Comparison of ENCODE assay signal across 9 cellular contexts in the genomic region with DNA sequence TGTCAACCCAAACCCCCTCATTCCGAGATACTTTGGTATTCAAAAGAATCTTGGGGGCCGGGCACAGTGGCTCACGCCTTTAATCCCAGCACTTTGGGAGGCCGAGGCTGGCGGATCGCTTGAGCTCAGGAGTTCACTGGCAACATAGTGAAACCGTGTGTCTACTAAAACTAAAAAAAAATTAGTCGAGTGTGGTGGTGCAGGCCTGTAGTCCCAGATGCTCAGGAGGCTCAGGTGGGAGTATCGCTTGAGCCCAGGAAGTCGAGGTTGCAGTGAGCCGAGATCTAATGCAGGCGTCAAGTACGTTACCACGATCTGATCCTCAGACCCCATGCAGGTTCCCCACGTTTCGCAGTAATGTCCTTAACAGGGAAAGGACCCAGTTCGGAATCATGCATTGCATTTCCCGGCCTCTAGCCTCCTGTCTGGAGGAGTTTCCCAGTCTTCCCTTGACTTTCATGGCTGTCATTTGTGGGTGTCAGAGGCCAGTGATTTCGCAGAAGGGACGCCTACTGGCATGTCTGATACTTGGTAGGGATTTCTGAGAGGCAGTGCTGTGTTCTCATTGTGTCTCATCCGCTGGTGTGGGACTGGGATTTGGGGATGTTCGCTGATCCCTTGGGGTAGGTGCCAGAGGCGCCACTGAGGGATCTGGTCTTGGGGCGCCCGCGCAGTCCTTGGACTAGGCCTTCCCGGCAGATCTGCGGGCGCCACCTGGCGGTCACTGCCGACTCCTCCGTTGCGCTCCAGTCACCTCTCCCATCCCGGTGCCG. TPM values are rescaled to one million over a fixed set of nuclear protein-coding genes. Genes with fewer than 3 reads are reported as not detected.
A peak's percentile ranks its signal among the peaks of the same experiment; 100 is the strongest.
DNase-seq lines count a peak whose midpoint lies in the region; ATAC-seq, FAIRE-seq and TF ChIP-seq lines count a peak whose summit lies in the region.
"Had no signal": no experiment of that assay in that cellular context is flagged by ENCODE, and none has a peak within 500 bp of the region (broad histone marks: within the 10 kb centered on the region; RNA-seq: fewer than 3 reads in every experiment).

No MANE protein-coding gene starts in this region.

- H3K4me3 Mint-ChIP-seq in activated CD4-positive, alpha-beta T cell treated with anti-CD3 and anti-CD28 coated beads, Interleukin-2, amount 10 ng/mL, durations not matched to agents 24 days and 14 days = peak overlapping the region; percentile 87

- no peaks in the 10 kb centered on the region for H3K9me3 ChIP-seq in HepG2 (ENCODE audit: low read length)

- CTCF ChIA-PET in BJ (lab: Yijun Ruan, JAX) = interaction anchor here (0.6 to 1.6 kb wide), 19 partner anchors 10 to 205 kb away, joined by 3 to 7 read pairs (median 3); a partner anchor contains a TSS
- CTCF ChIA-PET in HepG2 (lab: Yijun Ruan, JAX; ENCODE audit: low intra/inter-chr PET ratio, low total read pairs) = interaction anchor here (1.3 to 2.8 kb wide), 5 partner anchors 11 to 75 kb away, joined by 4 to 25 read pairs (median 10); a partner anchor contains a TSS

- TF ChIP-seq RAD21 in HepG2 (CRISPR knock-in tag; IDR thresholded peaks at IDR 0.05) = peak; percentile 94

- peaks cover 13% of the 10 kb centered on the region; the same call in 1 of the 2 replicates for H4K20me1 ChIP-seq in HepG2 (ENCODE audit: insufficient read depth, low read length)

- peaks cover 36% of the 10 kb centered on the region for H3K79me2 ChIP-seq in HepG2 (ENCODE audit: insufficient read depth, low read length)

- H3K36me3 ChIP-seq in BJ (ENCODE audit: control insufficient read depth, insufficient read depth, low read length) = peaks cover 16% of the 10 kb centered on the region
- peaks cover 15 to 24% of the 10 kb centered on the region in 2 experiments for H3K36me3 ChIP-seq in HepG2 (replicated peaks in 1 of 2; ENCODE audit: control insufficient read depth in 1 of 2, insufficient read depth in 2 of 2, low read length in 2 of 2)

- H3K4me1 ChIP-seq in HepG2 (ENCODE audit: insufficient read depth, low read length) = peaks cover 32% of the 10 kb centered on the region

- peak overlapping the region; percentile 51 for H3K4me3 ChIP-seq in BJ (ENCODE audit: low read depth, low read length)
- H3K4me3 ChIP-seq in HepG2 (replicated peaks in 1 of 3; ENCODE audit: insufficient read depth in 1 of 3, low read depth in 2 of 3, low read length in 3 of 3) = peak overlapping the region; percentile 54 to 70 (median 55)

- H3K4me1 Mint-ChIP-seq in activated CD4-positive, alpha-beta T cell treated with anti-CD3 and anti-CD28 coated beads, Interleukin-2, amount 10 ng/mL, durations not matched to agents 24 days and 14 days = peaks cover 20% of the 10 kb centered on the region

- TF ChIP-seq POLR2A in HepG2 (IDR thresholded peaks at IDR 0.05; ENCODE audit: insufficient read depth in 1 of 2, low read depth in 2 of 2, low read length in 2 of 2) = peak in 1 of 2 experiments; percentile 37; a peak in 1 of 4 replicates

- DNase-seq in BJ (ENCODE audit: low read depth) (no peak), GM19240 (ENCODE audit: insufficient read length, low spot score) (peak; percentile 74), NCI-H510A treated with DMSO at 0.1 percent for 48 hours (lab: John Stamatoyannopoulos, UW) (peak; percentile 82), dedifferentiated amniotic fluid mesenchymal stem cell (ENCODE audit: extremely low spot score) (peak; percentile 83), HepG2 (ENCODE audit: low spot score) (peak; percentile 67)
- peak; percentile 96 for DNase-seq in activated CD4-positive, alpha-beta T cell treated with anti-CD3 and anti-CD28 coated beads, Interleukin-2, amount 10 ng/mL, durations not matched to agents 24 days and 14 days
- peak; percentile 81 for DNase-seq in stimulated activated CD4-positive, alpha-beta T cell treated with anti-CD3 and anti-CD28 coated beads, Interleukin-2, amount 100 ng/mL, for 4 hours (ENCODE audit: low read depth)

- FAIRE-seq in HepG2 (lab: Jason Lieb, UNC) = peak; percentile 26
- FAIRE-seq: TTC549 had no signal

- no peak for TF ChIP-seq EP300 in HepG2 (IDR thresholded peaks at IDR 0.05; ENCODE audit: low read depth in 2 of 2, low read length in 2 of 2)
- TF ChIP-seq EP300 in HepG2 (CRISPR knock-in tag; IDR thresholded peaks at IDR 0.05; ENCODE audit: borderline replicate concordance) = no peak

- intact Hi-C loops in activated CD4-positive, alpha-beta T cell treated with anti-CD3 and anti-CD28 coated beads, Interleukin-2, amount 10 ng/mL, durations not matched to agents 24 days and 14 days (cut with micrococcal nuclease) = loop anchor here (1.0 to 2.0 kb wide), 4 partner anchors 39 to 205 kb away; a partner anchor contains a TSS
- intact Hi-C loops in HepG2 (cut with micrococcal nuclease; ENCODE audit: unreplicated experiment) = loop anchor here (1.0 to 5.0 kb wide), 5 partner anchors 15 to 73 kb away; no protein-coding TSS in a partner anchor

- peaks cover 7% of the 10 kb centered on the region for H3K36me3 Mint-ChIP-seq in activated CD4-positive, alpha-beta T cell treated with anti-CD3 and anti-CD28 coated beads, Interleukin-2, amount 10 ng/mL, durations not matched to agents 24 days and 14 days (ENCODE audit: low read depth)

- no peaks in the 10 kb centered on the region for H3K9me3 Mint-ChIP-seq in activated CD4-positive, alpha-beta T cell treated with anti-CD3 and anti-CD28 coated beads, Interleukin-2, amount 10 ng/mL, durations not matched to agents 24 days and 14 days

- ATAC-seq in HG03439 (IDR thresholded peaks at IDR 0.05; ENCODE audit: unreplicated experiment) (peak; percentile 68), HepG2 (peak; percentile 80)

- H3K27ac Mint-ChIP-seq in activated CD4-positive, alpha-beta T cell treated with anti-CD3 and anti-CD28 coated beads, Interleukin-2, amount 10 ng/mL, durations not matched to agents 24 days and 14 days = peak overlapping the region; percentile 91

- WGBS in HepG2 (ENCODE audit: low lambda C conversion rate) = 3% methylated on average over 27 of the region's 35 CpGs

- H3K27me3 ChIP-seq in BJ (ENCODE audit: control insufficient read depth, insufficient read depth, low read length) (no peaks in the 10 kb centered on the region), HepG2 (ENCODE audit: control insufficient read depth in 1 of 2, insufficient read depth in 2 of 2, low read length in 2 of 2) (no peaks in the 10 kb centered on the region)

- peak overlapping the region; percentile 69 for H3K9ac ChIP-seq in HepG2 (ENCODE audit: insufficient read depth, low read depth, low read length)

- no peak overlapping the region for H2AFZ ChIP-seq in HepG2 (ENCODE audit: low read length)

- BruUV-seq in HepG2 (replicated peaks; lab: Mats Ljungman, UMichigan) = no TSS peak

- peak overlapping the region; percentile 69 for H3K27ac ChIP-seq in HepG2 (ENCODE audit: extremely low read length, insufficient read depth, low read length)

- POLR2A ChIA-PET in BJ (lab: Charles Lee) = interaction anchor here (0.6 kb wide), 1 partner anchor 24 kb away, joined by 11 read pairs; no protein-coding TSS in a partner anchor
- POLR2A ChIA-PET in HepG2 (lab: Yijun Ruan, JAX) = interaction anchor here (1.0 to 3.7 kb wide), 5 partner anchors 11 to 205 kb away, joined by 4 to 47 read pairs (median 6); a partner anchor contains a TSS

- peak overlapping the region; percentile 98 for H3K4me2 ChIP-seq in HepG2 (ENCODE audit: low read depth, low read length)

- TF ChIP-seq CTCF in BJ (IDR thresholded peaks at IDR 0.05; ENCODE audit: insufficient read depth, low read depth, low read length) (peak; percentile 97), HepG2 (CRISPR knock-in tag; IDR thresholded peaks at IDR 0.05) (peak; percentile 97)

- in situ Hi-C loops in HepG2 (cut with HindIII; ENCODE audit: extremely low pct_ligation_motif_present, low pct_unique_long_range_greater_than_20kb) = loop anchor here (5.0 kb wide), 1 partner anchor 41 kb away; a partner anchor contains a TSS

- no peaks in the 10 kb centered on the region for H3K27me3 Mint-ChIP-seq in activated CD4-positive, alpha-beta T cell treated with anti-CD3 and anti-CD28 coated beads, Interleukin-2, amount 10 ng/mL, durations not matched to agents 24 days and 14 days

RNA-seq across cellular contexts. Expression of a gene that starts 39.3 kb away (rescaled TPM):
- polyA plus RNA-seq in BJ (2011; rRNA removed) (56.6 and 164 TPM in 2 replicates), HepG2 (2011; rRNA removed) (69.2 and 104 TPM in 2 replicates)
- 25.8 and 27.1 TPM in 2 replicates for polyA minus RNA-seq in BJ (2011; rRNA and poly(A)+ RNA removed)
- total RNA-seq in activated CD4-positive, alpha-beta T cell treated with anti-CD3 and anti-CD28 coated beads, Interleukin-2, amount 10 ng/mL, durations not matched to agents 24 days and 14 days = 321 and 339 TPM in 2 replicates
- 286 and 355 TPM in 2 replicates for total RNA-seq in HepG2 (2016; rRNA removed; fragmentation: Illumina TruSeq; extraction: Trizol)
- 200 and 237 TPM in 2 replicates for total RNA-seq in HepG2 (2016; cell fraction: cytosol; rRNA removed; fragmentation: Illumina TruSeq; extraction: Trizol; ENCODE audit: low read depth)
- 276 and 350 TPM in 2 replicates for total RNA-seq in HepG2 (2016; cell fraction: insoluble cytoplasmic fraction; rRNA removed; fragmentation: Illumina TruSeq; extraction: Trizol)
- total RNA-seq in HepG2 (2016; cell fraction: membrane; rRNA removed; fragmentation: Illumina TruSeq; extraction: Trizol) = 380 and 392 TPM in 2 replicates
- 162 and 177 TPM in 2 replicates for total RNA-seq in HepG2 (2016; cell fraction: nucleus; rRNA removed; fragmentation: Illumina TruSeq; extraction: Trizol)
- polyA plus RNA-seq in HepG2 (2011; cell fraction: cytosol; rRNA removed) = 42.7 and 59.4 TPM in 2 replicates
- polyA plus RNA-seq in HepG2 (2011; cell fraction: nucleus; rRNA removed) = 60.7 and 86.6 TPM in 2 replicates
- polyA plus RNA-seq in HepG2 (2012) = 128 and 194 TPM in 2 replicates
- polyA plus RNA-seq in HepG2 (2016; cell fraction: cytosol; fragmentation: Illumina TruSeq; extraction: Trizol; ENCODE audit: low read depth) = 295 and 368 TPM in 2 replicates
- 469 and 491 TPM in 2 replicates for polyA plus RNA-seq in HepG2 (2016; cell fraction: insoluble cytoplasmic fraction; fragmentation: Illumina TruSeq; extraction: Trizol; ENCODE audit: low read depth)
- 426 and 487 TPM in 2 replicates for polyA plus RNA-seq in HepG2 (2016; cell fraction: membrane; fragmentation: Illumina TruSeq; extraction: Trizol; ENCODE audit: low read depth)
- polyA plus RNA-seq in HepG2 (2016; cell fraction: nucleus; fragmentation: Illumina TruSeq; extraction: Trizol; ENCODE audit: insufficient read depth, low read depth) = 344 and 363 TPM in 2 replicates
- polyA minus RNA-seq in HepG2 (2011; rRNA and poly(A)+ RNA removed; ENCODE audit: low replicate concordance) = 17.4 and 49.8 TPM in 2 replicates
- polyA minus RNA-seq in HepG2 (2011; cell fraction: cytosol; rRNA and poly(A)+ RNA removed) = 42.5 and 49.1 TPM in 2 replicates
- polyA minus RNA-seq in HepG2 (2011; cell fraction: nucleus; rRNA and poly(A)+ RNA removed) = 49.1 and 49.8 TPM in 2 replicates

RNA-seq across cellular contexts. Expression of a gene that starts 57.4 kb away (rescaled TPM):
- polyA plus RNA-seq in BJ (2011; rRNA removed) = 0.69 and 1.1 TPM in 2 replicates
- polyA minus RNA-seq in BJ (2011; rRNA and poly(A)+ RNA removed) = 0.33 TPM in 1 of 2 replicates, not detected in the other
- total RNA-seq in activated CD4-positive, alpha-beta T cell treated with anti-CD3 and anti-CD28 coated beads, Interleukin-2, amount 10 ng/mL, durations not matched to agents 24 days and 14 days = not detected in 2 replicates
- total RNA-seq in HepG2 (2016; rRNA removed; fragmentation: Illumina TruSeq; extraction: Trizol) = 0.55 and 0.66 TPM in 2 replicates
- total RNA-seq in HepG2 (2016; cell fraction: cytosol; rRNA removed; fragmentation: Illumina TruSeq; extraction: Trizol; ENCODE audit: low read depth) = 0.44 and 0.61 TPM in 2 replicates
- 0.30 and 0.65 TPM in 2 replicates for total RNA-seq in HepG2 (2016; cell fraction: insoluble cytoplasmic fraction; rRNA removed; fragmentation: Illumina TruSeq; extraction: Trizol)
- 0.69 and 1.0 TPM in 2 replicates for total RNA-seq in HepG2 (2016; cell fraction: membrane; rRNA removed; fragmentation: Illumina TruSeq; extraction: Trizol)
- total RNA-seq in HepG2 (2016; cell fraction: nucleus; rRNA removed; fragmentation: Illumina TruSeq; extraction: Trizol) = not detected in 2 replicates
- 0.13 and 0.21 TPM in 2 replicates for polyA plus RNA-seq in HepG2 (2011; rRNA removed)
- polyA plus RNA-seq in HepG2 (2011; cell fraction: cytosol; rRNA removed) = 0.05 TPM in 2 replicates
- polyA plus RNA-seq in HepG2 (2011; cell fraction: nucleus; rRNA removed) = 0.23 TPM in 1 of 2 replicates, not detected in the other
- polyA plus RNA-seq in HepG2 (2012) = 0.25 and 0.38 TPM in 2 replicates
- polyA plus RNA-seq in HepG2 (2016; cell fraction: cytosol; fragmentation: Illumina TruSeq; extraction: Trizol; ENCODE audit: low read depth) = 0.23 and 0.55 TPM in 2 replicates
- polyA plus RNA-seq in HepG2 (2016; cell fraction: insoluble cytoplasmic fraction; fragmentation: Illumina TruSeq; extraction: Trizol; ENCODE audit: low read depth) = 0.38 and 0.40 TPM in 2 replicates
- polyA plus RNA-seq in HepG2 (2016; cell fraction: membrane; fragmentation: Illumina TruSeq; extraction: Trizol; ENCODE audit: low read depth) = 0.42 and 0.64 TPM in 2 replicates
- polyA plus RNA-seq in HepG2 (2016; cell fraction: nucleus; fragmentation: Illumina TruSeq; extraction: Trizol; ENCODE audit: insufficient read depth, low read depth) = 0.71 and 0.82 TPM in 2 replicates
- polyA minus RNA-seq in HepG2 (2011; rRNA and poly(A)+ RNA removed; ENCODE audit: low replicate concordance) = 0.48 and 0.58 TPM in 2 replicates
- not detected in 2 replicates for polyA minus RNA-seq in HepG2 (2011; cell fraction: cytosol; rRNA and poly(A)+ RNA removed)
- polyA minus RNA-seq in HepG2 (2011; cell fraction: nucleus; rRNA and poly(A)+ RNA removed) = not detected in 2 replicates
